ENCODE assay signal across 1 cellular context in genomic region chr17:81821603-81822311, GRCh38.
TF ChIP-seq lines count a peak whose summit lies in the region.

No MANE protein-coding gene starts in this region.

TF ChIP-seq in K562, 482 proteins besides CTCF, POLR2A, EP300 and RAD21 (continued from another document):
- TF ChIP-seq ZBTB11 (CRISPR knock-in tag; IDR thresholded peaks at IDR 0.05) (0 out of 6 replicates have a peak, but pooled peaks of 1 of the 3 experiments have one; percentile 40), PHF21A (IDR thresholded peaks at IDR 0.05; ENCODE audit: borderline replicate concordance, low read depth) (peak; percentile 61; the same call in 1 of the 2 replicates), SFPQ (IDR thresholded peaks at IDR 0.05; ENCODE audit: low read depth, low read length) (no peak), GTF2E2 (tag; IDR thresholded peaks at IDR 0.05) (no peak; the same call in 1 of the 2 replicates), EGR1 (conservative IDR thresholded peaks at IDR 0.05) (no peak; the same call in 1 of the 2 replicates), CREB1 (IDR thresholded peaks at IDR 0.05) (no peak), CREB1 (CRISPR knock-in tag; IDR thresholded peaks at IDR 0.05) (no peak), RBM34 (IDR thresholded peaks at IDR 0.05; ENCODE audit: borderline replicate concordance, insufficient read depth, low read length) (no peak), PRMT5 (CRISPR knock-in tag; IDR thresholded peaks at IDR 0.05) (no peak), FOSL1 (tag; conservative IDR thresholded peaks at IDR 0.05) (peak; percentile 58), IFI16 (CRISPR knock-in tag; IDR thresholded peaks at IDR 0.05) (no peak), NFYB (IDR thresholded peaks at IDR 0.05; ENCODE audit: extremely low read depth, insufficient read length) (no peak), HMGN3 (IDR thresholded peaks at IDR 0.05; ENCODE audit: borderline replicate concordance, extremely low read depth, insufficient read length, low read depth, low read length) (peak; percentile 43), RB1 (IDR thresholded peaks at IDR 0.05; ENCODE audit: low read depth) (peak; percentile 87), L3MBTL2 (IDR thresholded peaks at IDR 0.05) (peak; percentile 99), NFXL1 (CRISPR knock-in tag; IDR thresholded peaks at IDR 0.05) (peak; percentile 65; the same call in 1 of the 2 replicates), CREB3L1 (IDR thresholded peaks at IDR 0.05; ENCODE audit: borderline replicate concordance, low read depth) (peak; percentile 77), XRCC5 (IDR thresholded peaks at IDR 0.05; ENCODE audit: low read depth, low read length) (peak; percentile 91), POLR2B (IDR thresholded peaks at IDR 0.05; ENCODE audit: low read depth, partially characterized antibody) (no peak), SMAD1 (IDR thresholded peaks at IDR 0.05; ENCODE audit: low read depth, low read length, partially characterized antibody) (peak; percentile 26), ARID3A (IDR thresholded peaks at IDR 0.05; ENCODE audit: borderline replicate concordance, low read depth, low read length) (peak; percentile 35; the same call in 1 of the 2 replicates), KHSRP (IDR thresholded peaks at IDR 0.05) (no peak), HOXB6 (CRISPR knock-in tag; IDR thresholded peaks at IDR 0.05; ENCODE audit: borderline replicate concordance) (no peak), CEBPG (CRISPR knock-in tag; IDR thresholded peaks at IDR 0.05) (no peak), CEBPG (tag; conservative IDR thresholded peaks at IDR 0.05 in 1 of 2, IDR thresholded peaks at IDR 0.05 in 1 of 2) (no peak), RHOXF2B (CRISPR knock-in tag; conservative IDR thresholded peaks at IDR 0.05) (no peak), BACH1 (tag; IDR thresholded peaks at IDR 0.05) (no peak)
- TF ChIP-seq, protein P1, sequence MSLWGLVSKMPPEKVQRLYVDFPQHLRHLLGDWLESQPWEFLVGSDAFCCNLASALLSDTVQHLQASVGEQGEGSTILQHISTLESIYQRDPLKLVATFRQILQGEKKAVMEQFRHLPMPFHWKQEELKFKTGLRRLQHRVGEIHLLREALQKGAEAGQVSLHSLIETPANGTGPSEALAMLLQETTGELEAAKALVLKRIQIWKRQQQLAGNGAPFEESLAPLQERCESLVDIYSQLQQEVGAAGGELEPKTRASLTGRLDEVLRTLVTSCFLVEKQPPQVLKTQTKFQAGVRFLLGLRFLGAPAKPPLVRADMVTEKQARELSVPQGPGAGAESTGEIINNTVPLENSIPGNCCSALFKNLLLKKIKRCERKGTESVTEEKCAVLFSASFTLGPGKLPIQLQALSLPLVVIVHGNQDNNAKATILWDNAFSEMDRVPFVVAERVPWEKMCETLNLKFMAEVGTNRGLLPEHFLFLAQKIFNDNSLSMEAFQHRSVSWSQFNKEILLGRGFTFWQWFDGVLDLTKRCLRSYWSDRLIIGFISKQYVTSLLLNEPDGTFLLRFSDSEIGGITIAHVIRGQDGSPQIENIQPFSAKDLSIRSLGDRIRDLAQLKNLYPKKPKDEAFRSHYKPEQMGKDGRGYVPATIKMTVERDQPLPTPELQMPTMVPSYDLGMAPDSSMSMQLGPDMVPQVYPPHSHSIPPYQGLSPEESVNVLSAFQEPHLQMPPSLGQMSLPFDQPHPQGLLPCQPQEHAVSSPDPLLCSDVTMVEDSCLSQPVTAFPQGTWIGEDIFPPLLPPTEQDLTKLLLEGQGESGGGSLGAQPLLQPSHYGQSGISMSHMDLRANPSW (CRISPR knock-in tag; IDR thresholded peaks at IDR 0.05) = no peak
- TF ChIP-seq, protein P2, sequence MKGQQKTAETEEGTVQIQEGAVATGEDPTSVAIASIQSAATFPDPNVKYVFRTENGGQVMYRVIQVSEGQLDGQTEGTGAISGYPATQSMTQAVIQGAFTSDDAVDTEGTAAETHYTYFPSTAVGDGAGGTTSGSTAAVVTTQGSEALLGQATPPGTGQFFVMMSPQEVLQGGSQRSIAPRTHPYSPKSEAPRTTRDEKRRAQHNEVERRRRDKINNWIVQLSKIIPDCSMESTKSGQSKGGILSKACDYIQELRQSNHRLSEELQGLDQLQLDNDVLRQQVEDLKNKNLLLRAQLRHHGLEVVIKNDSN (CRISPR knock-in tag; IDR thresholded peaks at IDR 0.05) = no peak; the same call in 1 of the 2 replicates
TF ChIP-seq in K562: peak in this region for 147.
